ENCODE assay signal across 1 cellular context in genomic region chr17:81426676-81427445, GRCh38.
TF ChIP-seq lines count a peak whose summit lies in the region.

No MANE protein-coding gene starts in this region.

TF ChIP-seq in SK-N-SH treated with all-trans-retinoic acid at 6 μM for 48 hours, 23 proteins besides CTCF, POLR2A, EP300 and RAD21 (continued from another document):
- no peak for TF ChIP-seq CSRNP3 (CRISPR knock-in tag; IDR thresholded peaks at IDR 0.05)
- TF ChIP-seq ZNF8 (CRISPR knock-in tag; IDR thresholded peaks at IDR 0.05): no peak
- TF ChIP-seq PPARA (CRISPR knock-in tag; IDR thresholded peaks at IDR 0.05; ENCODE audit: borderline replicate concordance): no peak
- TF ChIP-seq TCF4 (CRISPR knock-in tag; IDR thresholded peaks at IDR 0.05; ENCODE audit: borderline replicate concordance): no peak
